In genomic region chr4:171956678-171957077, GRCh38 we compare ENCODE assay signal across 20 cellular contexts.
DNase-seq lines count a peak whose midpoint lies in the region; ATAC-seq, FAIRE-seq and TF ChIP-seq lines count a peak whose summit lies in the region.
"Had no signal": no experiment of that assay in that cellular context is flagged by ENCODE, and none has a peak within 500 bp of the region (broad histone marks: within the 10 kb centered on the region; RNA-seq: fewer than 3 reads in every experiment).

No MANE protein-coding gene starts in this region.

- 23% methylated on average over 4 of the region's 4 CpGs for WGBS in HepG2 (ENCODE audit: low lambda C conversion rate)
- 46% methylated on average over 4 of the region's 4 CpGs for WGBS in right lobe of liver (ENCODE audit: insufficient coverage, low coverage, low lambda C conversion rate, missing lambda C conversion rate)
- WGBS in trophoblast cell (ENCODE audit: extremely low coverage, insufficient coverage, insufficient read length), result no CpG with 5 or more reads among the region's 4 CpGs

- H3K36me3 ChIP-seq in HepG2 (replicated peaks in 1 of 2; ENCODE audit: control insufficient read depth in 1 of 2, insufficient read depth in 2 of 2, low read length in 2 of 2) (no peaks in the 10 kb centered on the region), right lobe of liver (no peaks in the 10 kb centered on the region), adipocyte (ENCODE audit: control insufficient read depth, insufficient read depth, low read length, severe bottlenecking) (no peaks in the 10 kb centered on the region), trophoblast cell (ENCODE audit: control insufficient read depth in 1 of 2, insufficient read depth in 2 of 2, low read length in 2 of 2) (no peaks in the 10 kb centered on the region)
- H3K36me3 ChIP-seq: BE2C had no signal

- H3K27ac ChIP-seq in HepG2 (ENCODE audit: extremely low read length, insufficient read depth, low read length) (no peak overlapping the region), right lobe of liver (no peak overlapping the region), trophoblast cell (ENCODE audit: low read depth, low read length) (no peak overlapping the region)
- H3K27ac ChIP-seq: KMS-11 had no signal

- BruUV-seq in HepG2 (replicated peaks; lab: Mats Ljungman, UMichigan), result no TSS peak

- no peaks in the 10 kb centered on the region for H4K20me1 ChIP-seq in HepG2 (ENCODE audit: insufficient read depth, low read length)

- DNase-seq in HepG2 (ENCODE audit: low spot score) (peak; percentile 3), right lobe of liver (no peak), adipocyte (ENCODE audit: low read depth) (peak; percentile 36), fibroblast of peridontal ligament (ENCODE audit: extremely low read depth) (peak; percentile 7), trophoblast cell (no peak)
- DNase-seq: 8988T; BE2C; CD4-positive, CD25-positive, alpha-beta regulatory T cell; COR-L47; DMS 273 treated with DMSO at 0.1 percent for 48 hours; GDM1; NCI-H1417; NCI-H1930; NCI-H526 had no signal

- in situ Hi-C loops in HepG2 (cut with HindIII; ENCODE audit: extremely low pct_ligation_motif_present, low pct_unique_long_range_greater_than_20kb), result no loop called here

- TF ChIP-seq RAD21 in HepG2 (CRISPR knock-in tag; IDR thresholded peaks at IDR 0.05), result no peak

- ATAC-seq in HepG2 (no peak; the same call in 2 of the 3 replicates), right lobe of liver (no peak), GM19395 (IDR thresholded peaks at IDR 0.05; ENCODE audit: unreplicated experiment) (no peak), GM21390 (IDR thresholded peaks at IDR 0.05; ENCODE audit: unreplicated experiment) (no peak), HG03097 (IDR thresholded peaks at IDR 0.05; ENCODE audit: low FRiP score, unreplicated experiment) (no peak)
- ATAC-seq: Panc1, Right ventricle myocardium inferior had no signal

- no peak overlapping the region for H4K91ac ChIP-seq in trophoblast cell (ENCODE audit: low read depth, low read length)

- CTCF ChIA-PET in HepG2 (lab: Yijun Ruan, JAX; ENCODE audit: low intra/inter-chr PET ratio, low total read pairs), result no interaction called here

- H3K9me3 ChIP-seq in HepG2 (ENCODE audit: low read length) (no peaks in the 10 kb centered on the region), right lobe of liver (no peaks in the 10 kb centered on the region), adipocyte (ENCODE audit: control insufficient read depth, low read length) (no peaks in the 10 kb centered on the region), trophoblast cell (ENCODE audit: insufficient read depth, low read depth, low read length) (no peaks in the 10 kb centered on the region)
- H3K9me3 ChIP-seq: BE2C had no signal

- no peak overlapping the region for H3K4me3 ChIP-seq in HepG2 (replicated peaks in 1 of 3; ENCODE audit: insufficient read depth in 1 of 3, low read depth in 2 of 3, low read length in 3 of 3)
- no peak overlapping the region for H3K4me3 ChIP-seq in right lobe of liver
- H3K4me3 ChIP-seq in adipocyte (ENCODE audit: low read length), result no peak overlapping the region
- H3K4me3 ChIP-seq in trophoblast cell (ENCODE audit: low read depth, low read length), result no peak overlapping the region

- H3K4ac ChIP-seq in trophoblast cell (ENCODE audit: low read depth, low read length), result no peak overlapping the region

- intact Hi-C loops in HepG2 (cut with micrococcal nuclease; ENCODE audit: unreplicated experiment) (no loop called here), right lobe of liver (cut with DNase I) (no loop called here)

- no peaks in the 10 kb centered on the region for H3K27me3 ChIP-seq in HepG2 (ENCODE audit: control insufficient read depth in 1 of 2, insufficient read depth in 2 of 2, low read length in 2 of 2)
- no peaks in the 10 kb centered on the region for H3K27me3 ChIP-seq in right lobe of liver
- no peaks in the 10 kb centered on the region for H3K27me3 ChIP-seq in adipocyte (replicated peaks; ENCODE audit: control insufficient read depth, insufficient read depth, low read length)
- no peaks in the 10 kb centered on the region for H3K27me3 ChIP-seq in trophoblast cell (ENCODE audit: insufficient read depth, low read length)
- H3K27me3 ChIP-seq: BE2C had no signal

- no peak overlapping the region for H2BK12ac ChIP-seq in trophoblast cell (ENCODE audit: low read length)

- H4K8ac ChIP-seq in trophoblast cell (ENCODE audit: low read depth, low read length), result no peak overlapping the region

- H3K79me1 ChIP-seq in trophoblast cell (ENCODE audit: low read length), result no peaks in the 10 kb centered on the region

- no peak overlapping the region for H2AK5ac ChIP-seq in trophoblast cell (ENCODE audit: low read length)

- TF ChIP-seq CTCF in HepG2 (CRISPR knock-in tag; IDR thresholded peaks at IDR 0.05) (no peak), right lobe of liver (IDR thresholded peaks at IDR 0.05) (no peak)

- H3K4me2 ChIP-seq in HepG2 (ENCODE audit: low read depth, low read length) (no peak overlapping the region), trophoblast cell (ENCODE audit: low read length) (no peak overlapping the region)
- H3K4me2 ChIP-seq: KMS-11 had no signal

- no peak overlapping the region for H3K14ac ChIP-seq in trophoblast cell (ENCODE audit: low read length)

- no peak overlapping the region for H4K12ac ChIP-seq in trophoblast cell (ENCODE audit: low read depth, low read length)

- no peak for TF ChIP-seq EP300 in HepG2 (IDR thresholded peaks at IDR 0.05; ENCODE audit: low read depth in 2 of 2, low read length in 2 of 2)
- no peak for TF ChIP-seq EP300 in HepG2 (CRISPR knock-in tag; IDR thresholded peaks at IDR 0.05; ENCODE audit: borderline replicate concordance)

- TF ChIP-seq POLR2A in HepG2 (IDR thresholded peaks at IDR 0.05; ENCODE audit: insufficient read depth in 1 of 2, low read depth in 2 of 2, low read length in 2 of 2), result no peak
- TF ChIP-seq POLR2A in right lobe of liver (IDR thresholded peaks at IDR 0.05), result no peak

- no peaks in the 10 kb centered on the region for H3K79me2 ChIP-seq in HepG2 (ENCODE audit: insufficient read depth, low read length)
- no peaks in the 10 kb centered on the region for H3K79me2 ChIP-seq in trophoblast cell (ENCODE audit: control insufficient read depth, insufficient read depth, low read length, poor library complexity)

- H2BK5ac ChIP-seq in trophoblast cell (ENCODE audit: low read depth, low read length, poor library complexity), result no peak overlapping the region

- H2BK120ac ChIP-seq in trophoblast cell (ENCODE audit: insufficient read depth, low read length, poor library complexity), result no peak overlapping the region

- no peak for FAIRE-seq in HepG2 (lab: Jason Lieb, UNC)

- H2AFZ ChIP-seq in HepG2 (ENCODE audit: low read length) (no peak overlapping the region), trophoblast cell (ENCODE audit: insufficient read depth, low read length, poor library complexity) (no peak overlapping the region)

- POLR2A ChIA-PET in HepG2 (lab: Yijun Ruan, JAX), result no interaction called here

- H3K9ac ChIP-seq in HepG2 (ENCODE audit: insufficient read depth, low read depth, low read length) (no peak overlapping the region), adipocyte (ENCODE audit: low read length) (no peak overlapping the region), trophoblast cell (ENCODE audit: low read length) (no peak overlapping the region)
- H3K9ac ChIP-seq: KMS-11 had no signal

- no peaks in the 10 kb centered on the region for H3K4me1 ChIP-seq in HepG2 (ENCODE audit: insufficient read depth, low read length)
- H3K4me1 ChIP-seq in right lobe of liver, result no peaks in the 10 kb centered on the region
- H3K4me1 ChIP-seq in adipocyte (ENCODE audit: control insufficient read depth, insufficient read depth, low read length), result no peaks in the 10 kb centered on the region
- H3K4me1 ChIP-seq in trophoblast cell (ENCODE audit: control insufficient read depth in 1 of 2, insufficient read depth in 2 of 2, low read length in 2 of 2), result no peaks in the 10 kb centered on the region
- H3K4me1 ChIP-seq: BE2C had no signal

- H3K23ac ChIP-seq in trophoblast cell (ENCODE audit: low read length), result no peak overlapping the region

- no peak overlapping the region for H3K18ac ChIP-seq in trophoblast cell (ENCODE audit: low read length)

TF ChIP-seq in HepG2, 621 proteins besides CTCF, POLR2A, EP300 and RAD21:
- TF ChIP-seq SIX1 (CRISPR knock-in tag; IDR thresholded peaks at IDR 0.05; ENCODE audit: borderline replicate concordance) (no peak), SP4 (CRISPR knock-in tag; IDR thresholded peaks at IDR 0.05) (no peak), CREB3 (CRISPR knock-in tag; IDR thresholded peaks at IDR 0.05) (no peak), CREM (IDR thresholded peaks at IDR 0.05) (no peak), CREM (CRISPR knock-in tag; IDR thresholded peaks at IDR 0.05) (no peak), CREB1 (IDR thresholded peaks at IDR 0.05) (no peak), CREB1 (CRISPR knock-in tag; IDR thresholded peaks at IDR 0.05) (no peak), TOPORS (CRISPR knock-in tag; IDR thresholded peaks at IDR 0.05) (no peak), ZNF503 (CRISPR knock-in tag; IDR thresholded peaks at IDR 0.05) (no peak), RXRA (CRISPR knock-in tag; IDR thresholded peaks at IDR 0.05) (no peak), ZNF850 (CRISPR knock-in tag; conservative IDR thresholded peaks at IDR 0.05) (no peak), JUND (CRISPR knock-in tag; IDR thresholded peaks at IDR 0.05) (no peak)
TF ChIP-seq in HepG2: peak in this region for 0.

Comparison
In these comparisons a context has a peak if more than half of its experiments do, and no peak if none do; other contexts are left out.
1. DNase-seq: peak in HepG2 (single experiment), adipocyte (single experiment) and fibroblast of peridontal ligament (single experiment); none in right lobe of liver (0 of 3) and trophoblast cell (0 of 2).